In genomic region chrX:109077788-109078187, GRCh38 we compare ENCODE assay signal across 35 cellular contexts.
DNase-seq lines count a peak whose midpoint lies in the region; FAIRE-seq and TF ChIP-seq lines count a peak whose summit lies in the region.
"Had no signal": no experiment of that assay in that cellular context is flagged by ENCODE, and none has a peak within 500 bp of the region (broad histone marks: within the 10 kb centered on the region; RNA-seq: fewer than 3 reads in every experiment).

No MANE protein-coding gene starts in this region.

- in situ Hi-C loops in mammary epithelial cell (cut with MboI; ENCODE audit: low sequenced_read_pairs in 2 of 2): no loop called here

- TF ChIP-seq CTCF in MCF 10A (IDR thresholded peaks at IDR 0.05; ENCODE audit: unreplicated experiment) (no peak), mammary epithelial cell (conservative IDR thresholded peaks at IDR 0.05 in 1 of 2, IDR thresholded peaks at IDR 0.05 in 1 of 2; ENCODE audit: extremely low read depth in 1 of 2, insufficient read depth in 1 of 2, low read depth in 1 of 2, low read length in 2 of 2) (no peak), HEK293 (tag by site-specific recombination; IDR thresholded peaks at IDR 0.05) (no peak), bronchial epithelial cell (IDR thresholded peaks at IDR 0.05; ENCODE audit: insufficient read depth, low read length, severe bottlenecking) (no peak)

- POLR2A ChIA-PET in MCF 10A (lab: Yijun Ruan, JAX) (no interaction called here), HEK293 (lab: Yijun Ruan, JAX) (no interaction called here)

- H3K27me3 Mint-ChIP-seq in MCF 10A (ENCODE audit: insufficient read depth, unreplicated experiment): peaks cover 54% of the 10 kb centered on the region
- H3K27me3 Mint-ChIP-seq: B cell; CD4-positive, alpha-beta memory T cell; CD4-positive, alpha-beta T cell; CD4-positive, CD25-positive, alpha-beta regulatory T cell had no signal

- no peak overlapping the region for H2AFZ ChIP-seq in mammary epithelial cell (ENCODE audit: low read depth, low read length)

- H3K27ac ChIP-seq in mammary epithelial cell (ENCODE audit: insufficient read depth, low read depth, low read length) (no peak overlapping the region), HEK293 (ENCODE audit: extremely low read depth, low read depth, low read length) (no peak overlapping the region)
- H3K27ac ChIP-seq: 22Rv1; A549; BLaER1; BLaER1 treated with 17β-estradiol and CSF1 and Interleukin-3, amounts not matched to agents 10 nM and 100 nM; C4-2B had no signal

- peaks cover 13% of the 10 kb centered on the region for H3K9me3 Mint-ChIP-seq in MCF 10A (ENCODE audit: unreplicated experiment)

- no peak overlapping the region for H3K4me3 Mint-ChIP-seq in MCF 10A (ENCODE audit: unreplicated experiment)
- H3K4me3 Mint-ChIP-seq: B cell; CD14-positive monocyte; CD4-positive, alpha-beta memory T cell; CD4-positive, alpha-beta T cell; CD4-positive, CD25-positive, alpha-beta regulatory T cell; CD8-positive, alpha-beta memory T cell; CD8-positive, alpha-beta T cell had no signal

- H3K27ac Mint-ChIP-seq in MCF 10A (ENCODE audit: low read depth, unreplicated experiment): no peak overlapping the region
- H3K27ac Mint-ChIP-seq: B cell; CD14-positive monocyte; CD4-positive, alpha-beta memory T cell; CD4-positive, alpha-beta T cell; CD4-positive, CD25-positive, alpha-beta regulatory T cell; CD8-positive, alpha-beta memory T cell; CD8-positive, alpha-beta T cell had no signal

- no peaks in the 10 kb centered on the region for H3K79me2 ChIP-seq in mammary epithelial cell (ENCODE audit: insufficient read depth, low read length)

- DNase-seq in MCF 10A (ENCODE audit: unreplicated experiment) (peak; percentile 0), mammary epithelial cell (no peak), bronchial epithelial cell (ENCODE audit: low read depth) (peak; percentile 0), SW480 (ENCODE audit: low spot score) (no peak), NAMALWA (ENCODE audit: low spot score) (no peak)
- DNase-seq: 8988T; ACHN; AML-193; BE2C; C1 segment of cervical spinal cord; Caco-2; Calu3; CD4-positive, alpha-beta memory T cell; CD4-positive, alpha-beta T cell; CD4-positive, CD25-positive, alpha-beta regulatory T cell; CD8-positive, alpha-beta memory T cell; CD8-positive, alpha-beta T cell; COR-L47; DMS 273 treated with DMSO at 0.1 percent for 48 hours; DMS153; DMS53; DMS79; DMS79 treated with DMSO at 0.1 percent for 48 hours; DND-41; EL had no signal

- WGBS in mammary epithelial cell (ENCODE audit: low coverage, missing lambda C conversion rate): 44% methylated on average over 1 of the region's 1 CpG

- no peak overlapping the region for H3K4me2 ChIP-seq in mammary epithelial cell (ENCODE audit: insufficient read depth, low read depth, low read length)
- H3K4me2 ChIP-seq: A549; BLaER1; BLaER1 treated with 17β-estradiol and CSF1 and Interleukin-3, amounts not matched to agents 10 nM and 100 nM had no signal

- no peak for FAIRE-seq in bronchial epithelial cell (lab: Jason Lieb, UNC)
- FAIRE-seq: A204.1, D721Med had no signal

- no peaks in the 10 kb centered on the region for H3K9me3 ChIP-seq in mammary epithelial cell (replicated peaks; ENCODE audit: insufficient read depth, low read length)
- H3K9me3 ChIP-seq in HEK293 (ENCODE audit: control insufficient read depth, insufficient read depth, low read depth, low read length): no peaks in the 10 kb centered on the region; the same call in 1 of the 2 replicates
- H3K9me3 ChIP-seq: A549, BE2C, BLaER1, Caco-2 had no signal

- no peaks in the 10 kb centered on the region for H3K36me3 Mint-ChIP-seq in MCF 10A (ENCODE audit: insufficient read depth, unreplicated experiment)
- H3K36me3 Mint-ChIP-seq: CD14-positive monocyte; CD4-positive, alpha-beta memory T cell; CD4-positive, CD25-positive, alpha-beta regulatory T cell; CD8-positive, alpha-beta memory T cell; CD8-positive, alpha-beta T cell had no signal

- H3K4me1 Mint-ChIP-seq in MCF 10A (ENCODE audit: insufficient read depth, unreplicated experiment): no peaks in the 10 kb centered on the region
- H3K4me1 Mint-ChIP-seq: B cell; CD14-positive monocyte; CD4-positive, alpha-beta memory T cell; CD4-positive, CD25-positive, alpha-beta regulatory T cell; CD8-positive, alpha-beta memory T cell had no signal

- H3K4me3 ChIP-seq in mammary epithelial cell (replicated peaks in 1 of 3; ENCODE audit: insufficient read depth in 1 of 3, low read depth in 2 of 3, low read length in 3 of 3): no peak overlapping the region
- no peak overlapping the region for H3K4me3 ChIP-seq in HEK293 (ENCODE audit: low read depth, low read length)
- no peak overlapping the region for H3K4me3 ChIP-seq in bronchial epithelial cell (ENCODE audit: low read depth, low read length)
- H3K4me3 ChIP-seq: A549; BLaER1; BLaER1 treated with 17β-estradiol and CSF1 and Interleukin-3, amounts not matched to agents 10 nM and 100 nM had no signal

- dilution Hi-C loops in mammary epithelial cell (cut with HindIII; ENCODE audit: low sequenced_read_pairs): no loop called here

- intact Hi-C loops in MCF 10A (cut with micrococcal nuclease) (no loop called here), mammary epithelial cell (cut with micrococcal nuclease) (no loop called here)

- H4K20me1 ChIP-seq in mammary epithelial cell (ENCODE audit: insufficient read depth, low read length): no peaks in the 10 kb centered on the region
- H4K20me1 ChIP-seq: BLaER1; BLaER1 treated with 17β-estradiol and CSF1 and Interleukin-3, amounts not matched to agents 10 nM and 100 nM had no signal

- H3K27me3 ChIP-seq in mammary epithelial cell (ENCODE audit: insufficient read depth, low read length): peaks cover 5% of the 10 kb centered on the region
- H3K27me3 ChIP-seq in bronchial epithelial cell (ENCODE audit: control insufficient read depth, insufficient read depth, low read length): no peaks in the 10 kb centered on the region
- H3K27me3 ChIP-seq: BE2C had no signal

- CTCF ChIA-PET in MCF 10A (lab: Yijun Ruan, JAX) (interaction anchor here (0.6 kb wide), 1 partner anchor 56 kb away, joined by 3 read pairs; no protein-coding TSS in a partner anchor), mammary epithelial cell (lab: Charles Lee; ENCODE audit: low non-redundant PET) (no interaction called here), HEK293 (lab: Yijun Ruan, JAX) (no interaction called here)

- H3K36me3 ChIP-seq in mammary epithelial cell (ENCODE audit: insufficient read depth, low read length): no peaks in the 10 kb centered on the region
- H3K36me3 ChIP-seq in HEK293 (ENCODE audit: control insufficient read depth in 2 of 2, insufficient read depth in 1 of 2, low read length in 2 of 2): no peaks in the 10 kb centered on the region
- H3K36me3 ChIP-seq in bronchial epithelial cell (ENCODE audit: control insufficient read depth, insufficient read depth, low read length): no peaks in the 10 kb centered on the region
- H3K36me3 ChIP-seq: BE2C; BLaER1; BLaER1 treated with 17β-estradiol and CSF1 and Interleukin-3, amounts not matched to agents 10 nM and 100 nM had no signal

- no peak overlapping the region for H3K9ac ChIP-seq in mammary epithelial cell (ENCODE audit: insufficient read depth, low read length)
- H3K9ac ChIP-seq: BLaER1; BLaER1 treated with 17β-estradiol and CSF1 and Interleukin-3, amounts not matched to agents 10 nM and 100 nM had no signal

- H3K4me1 ChIP-seq in mammary epithelial cell (ENCODE audit: insufficient read depth, low read length) (no peaks in the 10 kb centered on the region), HEK293 (ENCODE audit: control insufficient read depth, insufficient read depth, low read length) (no peaks in the 10 kb centered on the region)
- H3K4me1 ChIP-seq: A549; BE2C; BLaER1; BLaER1 treated with 17β-estradiol and CSF1 and Interleukin-3, amounts not matched to agents 10 nM and 100 nM; Caco-2 had no signal

- BruUV-seq in MCF 10A (replicated peaks; lab: Mats Ljungman, UMichigan): no TSS peak
- no TSS peak for BruUV-seq in mammary epithelial cell (replicated peaks; lab: Mats Ljungman, UMichigan)

TF ChIP-seq in HEK293, 187 proteins besides CTCF, POLR2A, EP300 and RAD21:
- no peak for TF ChIP-seq HOXA7 (CRISPR knock-in tag; IDR thresholded peaks at IDR 0.05; ENCODE audit: borderline replicate concordance)
- TF ChIP-seq SCRT2 (tag by site-specific recombination; IDR thresholded peaks at IDR 0.05): peak; percentile 66
- peak; percentile 70 for TF ChIP-seq SCRT1 (tag by site-specific recombination; IDR thresholded peaks at IDR 0.05; ENCODE audit: borderline replicate concordance)

Comparison
In these comparisons a context has a peak if more than half of its experiments do, and no peak if none do; other contexts are left out.
1. DNase-seq: peak in MCF 10A (single experiment) and bronchial epithelial cell (single experiment); none in mammary epithelial cell (single experiment), SW480 (single experiment) and NAMALWA (single experiment).